ENCODE assay signal across 14 cellular contexts in the genomic region with DNA sequence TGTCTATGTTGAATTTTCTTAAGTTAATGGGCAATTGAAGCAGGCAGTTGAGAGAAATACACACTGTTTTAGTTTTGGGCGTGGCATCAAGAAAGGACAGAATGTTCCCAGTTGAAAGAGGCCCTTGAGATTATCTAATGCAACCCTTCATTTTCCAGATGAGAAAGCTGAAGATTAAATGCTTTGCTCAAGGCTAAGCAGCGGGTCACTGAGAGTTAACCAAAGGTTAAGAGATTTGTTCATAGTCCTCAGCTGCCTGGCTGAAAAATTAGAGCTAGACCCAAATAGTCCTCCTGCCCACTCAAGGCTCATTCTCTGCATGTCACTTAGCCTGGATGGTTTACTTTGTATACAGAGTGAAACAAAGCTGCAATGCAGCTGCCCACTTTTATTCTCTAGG. TPM values are rescaled to one million over a fixed set of nuclear protein-coding genes. Genes with fewer than 3 reads are reported as not detected.
DNase-seq lines count a peak whose midpoint lies in the region; ATAC-seq and TF ChIP-seq lines count a peak whose summit lies in the region.
"Had no signal": no experiment of that assay in that cellular context is flagged by ENCODE, and none has a peak within 500 bp of the region (broad histone marks: within the 10 kb centered on the region; RNA-seq: fewer than 3 reads in every experiment).

No MANE protein-coding gene starts in this region.

- H3K27me3 ChIP-seq in lung (ENCODE audit: control insufficient read depth, insufficient read depth) (no peaks in the 10 kb centered on the region), upper lobe of right lung (no peaks in the 10 kb centered on the region)
- no peaks in the 10 kb centered on the region for H3K27me3 ChIP-seq in CD8-positive, alpha-beta T cell (ENCODE audit: insufficient read depth, low read length)

- TF ChIP-seq CTCF in coronary artery (IDR thresholded peaks at IDR 0.05) = no peak
- TF ChIP-seq CTCF in lung (IDR thresholded peaks at IDR 0.05; ENCODE audit: control extremely low read depth, extremely low read depth) = no peak
- no peak for TF ChIP-seq CTCF in upper lobe of right lung (IDR thresholded peaks at IDR 0.05)
- TF ChIP-seq CTCF in CD8-positive, alpha-beta T cell (IDR thresholded peaks at IDR 0.05) = no peak

- POLR2A ChIA-PET in CD8-positive, alpha-beta T cell (lab: Charles Lee) = no interaction called here

- DNase-seq in NCI-H2029 treated with DMSO at 0.1 percent for 48 hours (lab: John Stamatoyannopoulos, UW) (peak; percentile 15), NCI-H2029 (lab: John Stamatoyannopoulos, UW) (no peak), coronary artery (ENCODE audit: low spot score) (no peak), lung (ENCODE audit: low spot score) (peak; percentile 58), upper lobe of right lung (no peak), COR-L47 (lab: John Stamatoyannopoulos, UW) (no peak), KBM-7 (no peak)
- no peak for DNase-seq in CD8-positive, alpha-beta T cell
- DNase-seq: activated CD4-positive, CD25-positive, alpha-beta regulatory T cell treated with anti-CD3 and anti-CD28 coated beads, Interleukin-2, amount 50 U/mL, for 72 hours; caudate nucleus had no signal

- intact Hi-C loops in upper lobe of right lung (cut with DNase I) = no loop called here
- intact Hi-C loops in CD8-positive, alpha-beta T cell (cut with DNase I, micrococcal nuclease) = no loop called here

- H3K4me1 ChIP-seq in lung (ENCODE audit: control insufficient read depth in 2 of 2, insufficient read depth in 2 of 2, low read length in 2 of 2) (peaks cover 0 to 4% of the 10 kb centered on the region in 2 donors), upper lobe of right lung (peaks cover 14% of the 10 kb centered on the region)
- no peaks in the 10 kb centered on the region for H3K4me1 ChIP-seq in CD8-positive, alpha-beta T cell (ENCODE audit: insufficient read depth, low read length)

- H3K9me3 ChIP-seq in lung (ENCODE audit: control insufficient read depth in 2 of 2, insufficient read depth in 1 of 2, low read length in 1 of 2) (no peaks in the 10 kb centered on the region), upper lobe of right lung (no peaks in the 10 kb centered on the region)
- H3K9me3 ChIP-seq in CD8-positive, alpha-beta T cell (ENCODE audit: low read length) = no peaks in the 10 kb centered on the region
- H3K9me3 ChIP-seq: thoracic aorta had no signal

- H3K9me3 Mint-ChIP-seq in CD8-positive, alpha-beta T cell = no peaks in the 10 kb centered on the region
- H3K9me3 Mint-ChIP-seq: activated T-helper 17 cell treated with anti-CD3 and anti-CD28 coated beads, Interleukin-2, amount 50 U/mL, for 72 hours had no signal

- 40 to 70% methylated on average over 2 of the region's 2 CpGs for WGBS in lung, 2 donors

- H3K36me3 Mint-ChIP-seq in CD8-positive, alpha-beta T cell = no peaks in the 10 kb centered on the region

- in situ Hi-C loops in KBM-7 (cut with MboI; ENCODE audit: low pct_unique_long_range_greater_than_20kb, low sequenced_read_pairs) = loop anchor here (25.0 kb wide), 1 partner anchor 615 kb away; no protein-coding TSS in a partner anchor

- CTCF ChIA-PET in CD8-positive, alpha-beta T cell (lab: Charles Lee) = no interaction called here

- no peak overlapping the region for H3K4me3 Mint-ChIP-seq in CD8-positive, alpha-beta T cell
- H3K4me3 Mint-ChIP-seq: activated T-helper 17 cell treated with anti-CD3 and anti-CD28 coated beads, Interleukin-2, amount 50 U/mL, for 72 hours had no signal

- H3K27ac ChIP-seq in coronary artery (peak overlapping the region; percentile 36 to 39), lung (ENCODE audit: low read depth in 1 of 2, low read length in 1 of 2) (no peak overlapping the region), upper lobe of right lung (peak overlapping the region; percentile 66)
- H3K27ac ChIP-seq in CD8-positive, alpha-beta T cell (ENCODE audit: low read depth, low read length) = no peak overlapping the region
- H3K27ac ChIP-seq: HL-60 had no signal

- ATAC-seq in lung (ENCODE audit: insufficient read depth, low FRiP score) (peak; percentile 65), upper lobe of right lung (peak; percentile 96)
- no peak for ATAC-seq in CD8-positive, alpha-beta T cell
- ATAC-seq: activated T-helper 17 cell treated with anti-CD3 and anti-CD28 coated beads, Interleukin-2, amount 50 U/mL, for 72 hours had no signal

- H3K36me3 ChIP-seq in lung (ENCODE audit: control insufficient read depth in 2 of 2, insufficient read depth in 2 of 2, low read length in 2 of 2) (no peaks in the 10 kb centered on the region), upper lobe of right lung (no peaks in the 10 kb centered on the region)
- H3K36me3 ChIP-seq in CD8-positive, alpha-beta T cell (ENCODE audit: insufficient read depth, low read length) = no peaks in the 10 kb centered on the region
- H3K36me3 ChIP-seq: thoracic aorta had no signal

- H3K4me3 ChIP-seq in coronary artery (no peak overlapping the region), lung (no peak overlapping the region), upper lobe of right lung (no peak overlapping the region)
- no peak overlapping the region for H3K4me3 ChIP-seq in CD8-positive, alpha-beta T cell (ENCODE audit: low read depth, low read length)
- H3K4me3 ChIP-seq: skin epidermis, thoracic aorta had no signal

- no peaks in the 10 kb centered on the region for H3K4me1 Mint-ChIP-seq in CD8-positive, alpha-beta T cell (ENCODE audit: low read depth)
- H3K4me1 Mint-ChIP-seq: activated T-helper 17 cell treated with anti-CD3 and anti-CD28 coated beads, Interleukin-2, amount 50 U/mL, for 72 hours had no signal

- peaks cover 2% of the 10 kb centered on the region for H3K27me3 Mint-ChIP-seq in CD8-positive, alpha-beta T cell (ENCODE audit: low read depth)

- H3K27ac Mint-ChIP-seq in CD8-positive, alpha-beta T cell = no peak overlapping the region
- H3K27ac Mint-ChIP-seq: activated T-helper 17 cell treated with anti-CD3 and anti-CD28 coated beads, Interleukin-2, amount 50 U/mL, for 72 hours had no signal

RNA-seq across cellular contexts. Expression of gene MAMDC2, which starts 46.7 kb away (rescaled TPM):
- total RNA-seq in lung (10 to 100 TPM in 1 of 2 donors, 1 to 10 TPM in 1; 6.5 to 28.6 TPM), upper lobe of right lung (72.0 TPM)
- 10 to 100 TPM in 1 of 2 donors, 1 to 10 TPM in 1; 8.7 to 11.2 TPM for polyA plus RNA-seq in lung
- total RNA-seq in CD8-positive, alpha-beta T cell = not detected
- total RNA-seq: activated T-helper 17 cell treated with anti-CD3 and anti-CD28 coated beads, Interleukin-2, amount 50 U/mL, for 72 hours had no signal

Comparison
In these comparisons a context has a peak if more than half of its experiments do, and no peak if none do; other contexts are left out.
1. DNase-seq: peak in NCI-H2029 treated with DMSO at 0.1 percent for 48 hours (single experiment) and lung (single experiment); none in NCI-H2029 (single experiment), coronary artery (single experiment), upper lobe of right lung (single experiment), CD8-positive, alpha-beta T cell (0 of 7), COR-L47 (single experiment) and KBM-7 (single experiment).
2. H3K27ac ChIP-seq: peak in coronary artery (2 of 2) and upper lobe of right lung (single experiment); none in lung (0 of 2) and CD8-positive, alpha-beta T cell (single experiment).
3. RNA of gene MAMDC2, which starts 46.7 kb away (total RNA-seq): 72.0 TPM in upper lobe of right lung (single experiment) and 6.5 to 28.6 TPM in lung; not detected in CD8-positive, alpha-beta T cell; every median in the first group is over 4 times any median in the second.